3 cellular contexts compared by ENCODE assay signal in the genomic region with DNA sequence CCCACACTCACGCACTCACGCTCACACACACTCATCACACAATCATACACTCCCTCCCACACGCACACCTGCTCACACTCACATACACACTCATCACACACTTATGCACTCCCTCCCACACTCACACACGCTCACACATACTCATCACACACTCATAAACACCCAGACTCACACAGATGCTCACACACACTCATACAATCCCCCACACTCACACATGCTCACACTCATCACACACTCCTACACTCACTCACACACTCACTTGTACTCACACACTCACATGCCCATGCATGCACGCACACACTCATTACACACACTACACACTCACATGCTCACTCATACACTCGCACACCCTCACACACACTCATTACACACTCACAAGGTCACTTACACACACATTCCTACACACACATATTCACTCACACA.
TF ChIP-seq lines count a peak whose summit lies in the region.

No MANE protein-coding gene starts in this region.

TF ChIP-seq in HepG2, 621 proteins besides CTCF, POLR2A, EP300 and RAD21 (continued from another document and continues in another):
- TF ChIP-seq FOXA1 (IDR thresholded peaks at IDR 0.05) (no peak; the same call in 1 of the 2 replicates), FOXA1 (CRISPR knock-in tag; IDR thresholded peaks at IDR 0.05) (no peak), SP1 (IDR thresholded peaks at IDR 0.05) (peak; percentile 43; the same call in 1 of the 2 replicates), SP1 (CRISPR knock-in tag; IDR thresholded peaks at IDR 0.05) (no peak), MIXL1 (CRISPR knock-in tag; IDR thresholded peaks at IDR 0.05) (no peak), PAX8 (CRISPR knock-in tag; IDR thresholded peaks at IDR 0.05; ENCODE audit: borderline replicate concordance) (no peak), SAFB2 (CRISPR knock-in tag; IDR thresholded peaks at IDR 0.05; ENCODE audit: borderline replicate concordance, low read depth) (no peak), PLRG1 (conservative IDR thresholded peaks at IDR 0.05) (0 out of 2 replicates have a peak, but pooled peaks have one; percentile 83), PHF8 (CRISPR knock-in tag; IDR thresholded peaks at IDR 0.05) (no peak), TGIF2 (CRISPR knock-in tag; IDR thresholded peaks at IDR 0.05) (no peak), ZBTB43 (CRISPR knock-in tag; conservative IDR thresholded peaks at IDR 0.05) (no peak), RAD51 (IDR thresholded peaks at IDR 0.05; ENCODE audit: borderline replicate concordance) (0 out of 2 replicates have a peak, but pooled peaks have one; percentile 29), TOPORS (CRISPR knock-in tag; IDR thresholded peaks at IDR 0.05) (no peak), NBN (conservative IDR thresholded peaks at IDR 0.05) (0 out of 2 replicates have a peak, but pooled peaks have one; percentile 78), ARID3A (IDR thresholded peaks at IDR 0.05; ENCODE audit: low read depth, low read length) (no peak), FOXK2 (IDR thresholded peaks at IDR 0.05) (peak; percentile 23; the same call in 1 of the 2 replicates), ATM (IDR thresholded peaks at IDR 0.05; ENCODE audit: borderline replicate concordance) (peak; percentile 19; the same call in 1 of the 2 replicates), FOXP1 (IDR thresholded peaks at IDR 0.05) (0 out of 2 replicates have a peak, but pooled peaks have one; percentile 56), FOXP1 (CRISPR knock-in tag; IDR thresholded peaks at IDR 0.05) (no peak), PHB2 (IDR thresholded peaks at IDR 0.05; ENCODE audit: partially characterized antibody) (peak; percentile 95), SNAI1 (CRISPR knock-in tag; IDR thresholded peaks at IDR 0.05; ENCODE audit: borderline replicate concordance) (no peak), MIER2 (CRISPR knock-in tag; IDR thresholded peaks at IDR 0.05) (no peak), GLI4 (CRISPR knock-in tag; IDR thresholded peaks at IDR 0.05; ENCODE audit: borderline replicate concordance) (no peak)

TF ChIP-seq in GM12878, 131 proteins besides CTCF, POLR2A, EP300 and RAD21 (continued from another document and continues in another):
- TF ChIP-seq MYB (IDR thresholded peaks at IDR 0.05; ENCODE audit: borderline replicate concordance, low read depth, low read length): no peak
- TF ChIP-seq HDGF (IDR thresholded peaks at IDR 0.05): 0 out of 2 replicates have a peak, but pooled peaks have one; percentile 21
- TF ChIP-seq, protein P1, sequence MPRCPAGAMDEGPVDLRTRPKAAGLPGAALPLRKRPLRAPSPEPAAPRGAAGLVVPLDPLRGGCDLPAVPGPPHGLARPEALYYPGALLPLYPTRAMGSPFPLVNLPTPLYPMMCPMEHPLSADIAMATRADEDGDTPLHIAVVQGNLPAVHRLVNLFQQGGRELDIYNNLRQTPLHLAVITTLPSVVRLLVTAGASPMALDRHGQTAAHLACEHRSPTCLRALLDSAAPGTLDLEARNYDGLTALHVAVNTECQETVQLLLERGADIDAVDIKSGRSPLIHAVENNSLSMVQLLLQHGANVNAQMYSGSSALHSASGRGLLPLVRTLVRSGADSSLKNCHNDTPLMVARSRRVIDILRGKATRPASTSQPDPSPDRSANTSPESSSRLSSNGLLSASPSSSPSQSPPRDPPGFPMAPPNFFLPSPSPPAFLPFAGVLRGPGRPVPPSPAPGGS (IDR thresholded peaks at IDR 0.05; ENCODE audit: borderline replicate concordance, insufficient read depth, low read depth, low read length, poor library complexity, severe bottlenecking): peak; percentile 53
- TF ChIP-seq, protein P2, sequence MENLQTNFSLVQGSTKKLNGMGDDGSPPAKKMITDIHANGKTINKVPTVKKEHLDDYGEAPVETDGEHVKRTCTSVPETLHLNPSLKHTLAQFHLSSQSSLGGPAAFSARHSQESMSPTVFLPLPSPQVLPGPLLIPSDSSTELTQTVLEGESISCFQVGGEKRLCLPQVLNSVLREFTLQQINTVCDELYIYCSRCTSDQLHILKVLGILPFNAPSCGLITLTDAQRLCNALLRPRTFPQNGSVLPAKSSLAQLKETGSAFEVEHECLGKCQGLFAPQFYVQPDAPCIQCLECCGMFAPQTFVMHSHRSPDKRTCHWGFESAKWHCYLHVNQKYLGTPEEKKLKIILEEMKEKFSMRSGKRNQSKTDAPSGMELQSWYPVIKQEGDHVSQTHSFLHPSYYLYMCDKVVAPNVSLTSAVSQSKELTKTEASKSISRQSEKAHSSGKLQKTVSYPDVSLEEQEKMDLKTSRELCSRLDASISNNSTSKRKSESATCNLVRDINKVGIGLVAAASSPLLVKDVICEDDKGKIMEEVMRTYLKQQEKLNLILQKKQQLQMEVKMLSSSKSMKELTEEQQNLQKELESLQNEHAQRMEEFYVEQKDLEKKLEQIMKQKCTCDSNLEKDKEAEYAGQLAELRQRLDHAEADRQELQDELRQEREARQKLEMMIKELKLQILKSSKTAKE (IDR thresholded peaks at IDR 0.05; ENCODE audit: low read depth, poor library complexity, severe bottlenecking): no peak
- TF ChIP-seq ZNF274 (IDR thresholded peaks at IDR 0.05; ENCODE audit: insufficient read depth, insufficient read length): no peak
- 0 out of 2 replicates have a peak, but pooled peaks have one; percentile 17 for TF ChIP-seq IRF5 (IDR thresholded peaks at IDR 0.05; ENCODE audit: borderline replicate concordance)
- TF ChIP-seq, protein P3, sequence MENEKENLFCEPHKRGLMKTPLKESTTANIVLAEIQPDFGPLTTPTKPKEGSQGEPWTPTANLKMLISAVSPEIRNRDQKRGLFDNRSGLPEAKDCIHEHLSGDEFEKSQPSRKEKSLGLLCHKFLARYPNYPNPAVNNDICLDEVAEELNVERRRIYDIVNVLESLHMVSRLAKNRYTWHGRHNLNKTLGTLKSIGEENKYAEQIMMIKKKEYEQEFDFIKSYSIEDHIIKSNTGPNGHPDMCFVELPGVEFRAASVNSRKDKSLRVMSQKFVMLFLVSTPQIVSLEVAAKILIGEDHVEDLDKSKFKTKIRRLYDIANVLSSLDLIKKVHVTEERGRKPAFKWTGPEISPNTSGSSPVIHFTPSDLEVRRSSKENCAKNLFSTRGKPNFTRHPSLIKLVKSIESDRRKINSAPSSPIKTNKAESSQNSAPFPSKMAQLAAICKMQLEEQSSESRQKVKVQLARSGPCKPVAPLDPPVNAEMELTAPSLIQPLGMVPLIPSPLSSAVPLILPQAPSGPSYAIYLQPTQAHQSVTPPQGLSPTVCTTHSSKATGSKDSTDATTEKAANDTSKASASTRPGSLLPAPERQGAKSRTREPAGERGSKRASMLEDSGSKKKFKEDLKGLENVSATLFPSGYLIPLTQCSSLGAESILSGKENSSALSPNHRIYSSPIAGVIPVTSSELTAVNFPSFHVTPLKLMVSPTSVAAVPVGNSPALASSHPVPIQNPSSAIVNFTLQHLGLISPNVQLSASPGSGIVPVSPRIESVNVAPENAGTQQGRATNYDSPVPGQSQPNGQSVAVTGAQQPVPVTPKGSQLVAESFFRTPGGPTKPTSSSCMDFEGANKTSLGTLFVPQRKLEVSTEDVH (IDR thresholded peaks at IDR 0.05; ENCODE audit: low read depth, partially characterized antibody): no peak
- TF ChIP-seq YBX1 (IDR thresholded peaks at IDR 0.05): no peak

TF ChIP-seq in SK-N-SH treated with all-trans-retinoic acid at 6 μM for 48 hours, 23 proteins besides CTCF, POLR2A, EP300 and RAD21 (continued from another document):
- TF ChIP-seq PPARA (CRISPR knock-in tag; IDR thresholded peaks at IDR 0.05; ENCODE audit: borderline replicate concordance) (no peak), ESRRG (CRISPR knock-in tag; IDR thresholded peaks at IDR 0.05) (no peak), CREB5 (CRISPR knock-in tag; IDR thresholded peaks at IDR 0.05; ENCODE audit: low read depth) (no peak), ZFP30 (CRISPR knock-in tag; IDR thresholded peaks at IDR 0.05) (no peak), ZC3H10 (CRISPR knock-in tag; IDR thresholded peaks at IDR 0.05) (no peak), ZNF8 (CRISPR knock-in tag; IDR thresholded peaks at IDR 0.05) (no peak), CSDC2 (CRISPR knock-in tag; IDR thresholded peaks at IDR 0.05) (no peak), CSRNP3 (CRISPR knock-in tag; IDR thresholded peaks at IDR 0.05) (no peak), TSHZ2 (CRISPR knock-in tag; IDR thresholded peaks at IDR 0.05) (no peak)
